34 cellular contexts compared by ENCODE assay signal in genomic region chr3:132456141-132456540, GRCh38.
"Had no signal": no experiment of that assay in that cellular context is flagged by ENCODE, and none has a peak within 500 bp of the region (broad histone marks: within the 10 kb centered on the region; RNA-seq: fewer than 3 reads in every experiment).

No MANE protein-coding gene starts in this region.

- H2AFZ ChIP-seq: PC-9 had no signal

- H3K27ac ChIP-seq: brain microvascular endothelial cell, PC-9, RWPE1 had no signal

- H3K27me3 ChIP-seq: brain microvascular endothelial cell had no signal

- DNase-seq: activated CD4-positive, alpha-beta T cell treated with anti-CD3 and anti-CD28 coated beads for 36 hours; activated CD4-positive, alpha-beta T cell treated with anti-CD3 and anti-CD28 coated beads, Interleukin-2, amount 10 ng/mL, durations not matched to agents 7 days and 5 days; activated CD4-positive, alpha-beta T cell treated with anti-CD3 and anti-CD28 coated beads, Interleukin-2, amount 50 U/mL, for 48 hours; activated CD8-positive, alpha-beta memory T cell treated with anti-CD3 and anti-CD28 coated beads, Interleukin-2, amount 50 U/mL, for 4 hours; activated naive CD4-positive, alpha-beta T cell treated with anti-CD3 and anti-CD28 coated beads, Interleukin-2, amount 10 ng/mL, durations not matched to agents 7 days and 5 days; activated naive CD8-positive, alpha-beta T cell treated with anti-CD3 and anti-CD28 coated beads, Interleukin-2, amount 50 U/mL, for 24 hours; activated T-cell treated with anti-CD3 and anti-CD28 coated beads for 4 hours; activated T-cell treated with anti-CD3 and anti-CD28 coated beads, Interleukin-2, amount 50 U/mL, for 4 hours; aorta; brain microvascular endothelial cell; central memory CD4-positive, alpha-beta T cell; KG1; MM.1S; NCI-H1092 treated with DMSO at 0.1 percent for 48 hours; NCI-H1417; NCI-H187 treated with DMSO at 0.1 percent for 48 hours; NCI-H2081; NCI-H2171 treated with DMSO at 0.1 percent for 48 hours; NCI-H2227 treated with DMSO at 0.1 percent for 48 hours; NCI-H446; NCI-H510A treated with DMSO at 0.1 percent for 48 hours; NCI-H69; NK-92 treated with Interleukin-12 subunit alpha and Interleukin-12 subunit beta, amount 100 ng/mL, for 24 hours; PC-9; SIG-M5; SW 1271 had no signal

- FAIRE-seq: colon, RCC 7860, TTC549 had no signal

- ATAC-seq: activated CD4-positive, alpha-beta T cell treated with anti-CD3 and anti-CD28 coated beads for 36 hours; activated CD4-positive, CD25-positive, alpha-beta regulatory T cell treated with anti-CD3 and anti-CD28 coated beads, Interleukin-2, amount 50 U/mL, for 24 hours; activated naive CD8-positive, alpha-beta T cell treated with anti-CD3 and anti-CD28 coated beads, Interleukin-2, amount 50 U/mL, for 24 hours; activated T-cell treated with anti-CD3 and anti-CD28 coated beads, Interleukin-2, amount 50 U/mL, for 4 hours; Right ventricle myocardium inferior; SK-N-SH treated with all-trans-retinoic acid at 6 μM for 48 hours; WTC11 had no signal

- H3K4me2 ChIP-seq: PC-9 had no signal

- H3K4me3 ChIP-seq: PC-9 had no signal
